Comparison of ENCODE assay signal across 19 cellular contexts in genomic region chr7:105613611-105614330, GRCh38. TPM values are rescaled to one million over a fixed set of nuclear protein-coding genes. Genes with fewer than 3 reads are reported as not detected.
A peak's percentile ranks its signal among the peaks of the same experiment; 100 is the strongest.
DNase-seq lines count a peak whose midpoint lies in the region; ATAC-seq, FAIRE-seq and TF ChIP-seq lines count a peak whose summit lies in the region.
"Had no signal": no experiment of that assay in that cellular context is flagged by ENCODE, and none has a peak within 500 bp of the region (broad histone marks: within the 10 kb centered on the region; RNA-seq: fewer than 3 reads in every experiment).

No MANE protein-coding gene starts in this region.

- no peak overlapping the region; a peak in 1 of 7 replicates for H3K9ac ChIP-seq in H1 (replicated peaks in 1 of 4; ENCODE audit: extremely low read depth in 1 of 4, low read depth in 3 of 4, low read length in 3 of 4)
- H3K9ac ChIP-seq: BLaER1 treated with 17β-estradiol and CSF1 and Interleukin-3, amounts not matched to agents 10 nM and 100 nM; GM23248 had no signal

- H4K5ac ChIP-seq in H1 (ENCODE audit: insufficient read length, low read depth, low read length), result no peak overlapping the region

- no peak overlapping the region for H2AK5ac ChIP-seq in H1 (ENCODE audit: low read depth, low read length)

- CTCF ChIA-PET in H1 (lab: Charles Lee; ENCODE audit: partially characterized antibody), result interaction anchor here (0.8 kb wide), 1 partner anchor 30 kb away, joined by 3 read pairs; no protein-coding TSS in a partner anchor

- peak overlapping the region; percentile 6 for H3K27ac Mint-ChIP-seq in activated naive CD8-positive, alpha-beta T cell treated with anti-CD3 and anti-CD28 coated beads, Interleukin-2, amount 10 ng/mL, durations not matched to agents 7 days and 5 days
- H3K27ac Mint-ChIP-seq in activated naive CD8-positive, alpha-beta T cell treated with anti-CD3 and anti-CD28 coated beads, Interleukin-2, amount 50 U/mL, for 24 hours, result no peak overlapping the region

- H2AFZ ChIP-seq in H1 (ENCODE audit: low read length), result no peak overlapping the region
- H2AFZ ChIP-seq: GM23248 had no signal

- no peaks in the 10 kb centered on the region for H3K36me3 Mint-ChIP-seq in activated naive CD8-positive, alpha-beta T cell treated with anti-CD3 and anti-CD28 coated beads, Interleukin-2, amount 10 ng/mL, durations not matched to agents 7 days and 5 days
- peaks cover 6% of the 10 kb centered on the region for H3K36me3 Mint-ChIP-seq in activated naive CD8-positive, alpha-beta T cell treated with anti-CD3 and anti-CD28 coated beads, Interleukin-2, amount 50 U/mL, for 24 hours (ENCODE audit: low read depth)

- H3K9me3 Mint-ChIP-seq in activated naive CD8-positive, alpha-beta T cell treated with anti-CD3 and anti-CD28 coated beads, Interleukin-2, amount 10 ng/mL, durations not matched to agents 7 days and 5 days, result no peaks in the 10 kb centered on the region
- H3K9me3 Mint-ChIP-seq in activated naive CD8-positive, alpha-beta T cell treated with anti-CD3 and anti-CD28 coated beads, Interleukin-2, amount 50 U/mL, for 24 hours, result no peaks in the 10 kb centered on the region
- H3K9me3 Mint-ChIP-seq: CD4-positive, CD25-positive, alpha-beta regulatory T cell had no signal

- H3K27me3 ChIP-seq in H1 (replicated peaks in 1 of 4; ENCODE audit: control insufficient read depth in 3 of 4, extremely low read depth in 1 of 4, insufficient read depth in 3 of 4, low read length in 3 of 4), result no peaks in the 10 kb centered on the region
- H3K27me3 ChIP-seq in upper lobe of right lung, result no peaks in the 10 kb centered on the region
- H3K27me3 ChIP-seq: BLaER1 treated with 17β-estradiol and CSF1 and Interleukin-3, amounts not matched to agents 10 nM and 100 nM had no signal

- TF ChIP-seq CTCF in H1 (IDR thresholded peaks at IDR 0.05; ENCODE audit: control extremely low read depth in 1 of 3, insufficient read depth in 1 of 3, low read depth in 1 of 3, low read length in 3 of 3), result 0 out of 4 replicates have a peak, but pooled peaks of 1 of the 3 experiments have one; percentile 13
- no peak for TF ChIP-seq CTCF in upper lobe of right lung (IDR thresholded peaks at IDR 0.05)

- H3K4ac ChIP-seq in H1 (replicated peaks; ENCODE audit: insufficient read length, low read depth, low read length), result no peak overlapping the region

- ATAC-seq in activated naive CD8-positive, alpha-beta T cell treated with anti-CD3 and anti-CD28 coated beads, Interleukin-2, amount 10 ng/mL, durations not matched to agents 7 days and 5 days (ENCODE audit: low read depth), result no peak
- ATAC-seq in activated naive CD8-positive, alpha-beta T cell treated with anti-CD3 and anti-CD28 coated beads, Interleukin-2, amount 50 U/mL, for 24 hours, result no peak
- ATAC-seq in upper lobe of right lung (peak; percentile 8), HG03159 (IDR thresholded peaks at IDR 0.05; ENCODE audit: unreplicated experiment) (no peak)
- ATAC-seq: GM12878, HepG2 had no signal

- TF ChIP-seq POLR2A in H1 (IDR thresholded peaks at IDR 0.05; ENCODE audit: control extremely low read depth in 1 of 2, low read depth in 2 of 2, low read length in 2 of 2), result no peak

- DNase-seq in activated naive CD8-positive, alpha-beta T cell treated with anti-CD3 and anti-CD28 coated beads, Interleukin-2, amount 10 ng/mL, durations not matched to agents 7 days and 5 days, result no peak
- DNase-seq in activated naive CD8-positive, alpha-beta T cell treated with anti-CD3 and anti-CD28 coated beads, Interleukin-2, amount 50 U/mL, for 24 hours, result no peak
- DNase-seq in H1 (ENCODE audit: low read depth in 1 of 2, low spot score in 2 of 2) (no peak), mesenteric fat pad (ENCODE audit: low spot score) (peak; percentile 73), upper lobe of right lung (peak; percentile 59), urothelium cell line (ENCODE audit: low spot score) (no peak)
- DNase-seq: 8988T; Calu3; CD4-positive, CD25-positive, alpha-beta regulatory T cell; DMS79; GM23248; H7 had no signal

- H2BK12ac ChIP-seq in H1 (ENCODE audit: low read depth, low read length), result no peak overlapping the region

- H3K79me1 ChIP-seq in H1 (ENCODE audit: low read depth, low read length), result peaks cover 4% of the 10 kb centered on the region; the same call in 1 of the 2 replicates

- no peak for TF ChIP-seq EP300 in H1 (IDR thresholded peaks at IDR 0.05; ENCODE audit: borderline replicate concordance in 1 of 2, low read depth in 2 of 2, low read length in 2 of 2)

- peaks cover 11 to 46% (median 24%) of the 10 kb centered on the region in 4 experiments for H3K36me3 ChIP-seq in H1 (ENCODE audit: control insufficient read depth in 2 of 4, insufficient read depth in 4 of 4, low read length in 3 of 4)
- peaks cover 35% of the 10 kb centered on the region for H3K36me3 ChIP-seq in upper lobe of right lung

- no peaks in the 10 kb centered on the region for H3K4me1 Mint-ChIP-seq in activated naive CD8-positive, alpha-beta T cell treated with anti-CD3 and anti-CD28 coated beads, Interleukin-2, amount 10 ng/mL, durations not matched to agents 7 days and 5 days
- no peaks in the 10 kb centered on the region for H3K4me1 Mint-ChIP-seq in activated naive CD8-positive, alpha-beta T cell treated with anti-CD3 and anti-CD28 coated beads, Interleukin-2, amount 50 U/mL, for 24 hours
- H3K4me1 Mint-ChIP-seq: CD4-positive, CD25-positive, alpha-beta regulatory T cell had no signal

- POLR2A ChIA-PET in activated naive CD8-positive, alpha-beta T cell treated with anti-CD3 and anti-CD28 coated beads, Interleukin-2, amount 10 ng/mL, durations not matched to agents 7 days and 5 days (lab: Charles Lee), result no interaction called here
- POLR2A ChIA-PET in H1 (lab: Charles Lee; ENCODE audit: partially characterized antibody), result interaction anchor here (0.6 to 2.2 kb wide), 5 partner anchors 11 to 33 kb away, joined by 3 to 6 read pairs (median 3); partner anchors contain the start of gene EFCAB10

- no peak overlapping the region for H3K4me2 ChIP-seq in H1 (ENCODE audit: insufficient read depth in 1 of 2, low read depth in 2 of 2, low read length in 2 of 2)
- H3K4me2 ChIP-seq: BLaER1 treated with 17β-estradiol and CSF1 and Interleukin-3, amounts not matched to agents 10 nM and 100 nM had no signal

- H3K18ac ChIP-seq in H1 (ENCODE audit: extremely low read depth, low read length), result no peak overlapping the region

- H3K4me1 ChIP-seq in H1 (replicated peaks in 1 of 4; ENCODE audit: control insufficient read depth in 3 of 4, insufficient read depth in 4 of 4, low read length in 3 of 4) (no peaks in the 10 kb centered on the region; a peak in 1 of 7 replicates), upper lobe of right lung (no peaks in the 10 kb centered on the region)
- H3K4me1 ChIP-seq: BLaER1 treated with 17β-estradiol and CSF1 and Interleukin-3, amounts not matched to agents 10 nM and 100 nM had no signal

- H3K4me3 Mint-ChIP-seq in activated naive CD8-positive, alpha-beta T cell treated with anti-CD3 and anti-CD28 coated beads, Interleukin-2, amount 10 ng/mL, durations not matched to agents 7 days and 5 days, result no peak overlapping the region
- H3K4me3 Mint-ChIP-seq in activated naive CD8-positive, alpha-beta T cell treated with anti-CD3 and anti-CD28 coated beads, Interleukin-2, amount 50 U/mL, for 24 hours, result no peak overlapping the region

- TF ChIP-seq RAD21 in H1 (IDR thresholded peaks at IDR 0.05 in 1 of 2, conservative IDR thresholded peaks at IDR 0.05 in 1 of 2; ENCODE audit: low read depth in 2 of 2, low read length in 2 of 2), result no peak

- H3K9me3 ChIP-seq in H1 (ENCODE audit: insufficient read depth in 2 of 2, low read depth in 1 of 2, low read length in 1 of 2) (no peaks in the 10 kb centered on the region), upper lobe of right lung (no peaks in the 10 kb centered on the region)
- H3K9me3 ChIP-seq: BLaER1 treated with 17β-estradiol and CSF1 and Interleukin-3, amounts not matched to agents 10 nM and 100 nM had no signal

- no peak overlapping the region for H2BK15ac ChIP-seq in H1 (ENCODE audit: low read length)

- FAIRE-seq in H1 (lab: Jason Lieb, UNC) (no peak), urothelium cell line (lab: Jason Lieb, UNC) (no peak)
- FAIRE-seq: GM12878, GM18507, HepG2, HTR-8/SVneo had no signal

- WGBS in H1 (ENCODE audit: extremely low coverage in 1 of 2, insufficient coverage in 1 of 2, insufficient read length in 1 of 2, insufficient replicate concordance in 2 of 2, low coverage in 1 of 2, low lambda C conversion rate in 2 of 2, missing lambda C conversion rate in 1 of 2), 2 experiments, result 94% methylated on average over 32 of the region's 32 CpGs; no CpG with 5 or more reads in 1 of the 2 experiments

- no peaks in the 10 kb centered on the region for H3K23me2 ChIP-seq in H1 (ENCODE audit: low read depth, low read length)

- no peak overlapping the region for H2BK120ac ChIP-seq in H1 (replicated peaks; ENCODE audit: low read depth, low read length)

- H4K20me1 ChIP-seq in H1 (replicated peaks in 1 of 2; ENCODE audit: control insufficient read depth in 1 of 2, insufficient read depth in 2 of 2, low read length in 2 of 2), result peaks cover 0 to 4% of the 10 kb centered on the region in 2 experiments

- H4K8ac ChIP-seq in H1 (ENCODE audit: extremely low read depth, insufficient read depth, low read length), result peak overlapping the region; percentile 63; the same call in 1 of the 2 replicates

- no peak overlapping the region for H2BK20ac ChIP-seq in H1 (ENCODE audit: low read length)

- H3K23ac ChIP-seq in H1 (ENCODE audit: insufficient read length), result no peak overlapping the region

- H3K4me3 ChIP-seq in H1 (ENCODE audit: extremely low read depth in 1 of 4, insufficient read depth in 2 of 4, low read depth in 3 of 4, low read length in 4 of 4) (no peak overlapping the region), upper lobe of right lung (no peak overlapping the region)
- H3K4me3 ChIP-seq: BLaER1 treated with 17β-estradiol and CSF1 and Interleukin-3, amounts not matched to agents 10 nM and 100 nM; GM12878; GM23248 had no signal

- no peaks in the 10 kb centered on the region for H3K79me2 ChIP-seq in H1 (ENCODE audit: control insufficient read depth in 1 of 2, insufficient read depth in 2 of 2, low read length in 2 of 2)

- H2BK5ac ChIP-seq in H1 (ENCODE audit: low read depth, low read length), result no peak overlapping the region

- H3K27ac ChIP-seq in H1 (ENCODE audit: low read depth, low read length) (no peak overlapping the region), upper lobe of right lung (no peak overlapping the region)
- H3K27ac ChIP-seq: BLaER1 treated with 17β-estradiol and CSF1 and Interleukin-3, amounts not matched to agents 10 nM and 100 nM; GM23248 had no signal

- H3K27me3 Mint-ChIP-seq in activated naive CD8-positive, alpha-beta T cell treated with anti-CD3 and anti-CD28 coated beads, Interleukin-2, amount 10 ng/mL, durations not matched to agents 7 days and 5 days, result no peaks in the 10 kb centered on the region
- H3K27me3 Mint-ChIP-seq in activated naive CD8-positive, alpha-beta T cell treated with anti-CD3 and anti-CD28 coated beads, Interleukin-2, amount 50 U/mL, for 24 hours, result no peaks in the 10 kb centered on the region
- H3K27me3 Mint-ChIP-seq: CD4-positive, CD25-positive, alpha-beta regulatory T cell had no signal

- no peak overlapping the region for H4K91ac ChIP-seq in H1 (replicated peaks; ENCODE audit: insufficient read length, low read length)

- no peak overlapping the region for H3K14ac ChIP-seq in H1 (ENCODE audit: insufficient read length)

- intact Hi-C loops in upper lobe of right lung (cut with DNase I), result no loop called here

- no peak overlapping the region for H3K56ac ChIP-seq in H1 (replicated peaks; ENCODE audit: insufficient read length, low read depth, low read length)

RNA-seq across cellular contexts. Expression of gene EFCAB10, which starts 32.5 kb away (rescaled TPM):
- not detected for total RNA-seq in activated naive CD8-positive, alpha-beta T cell treated with anti-CD3 and anti-CD28 coated beads, Interleukin-2, amount 10 ng/mL, durations not matched to agents 7 days and 5 days
- 3.1 TPM in 2 replicates for total RNA-seq in H1 (2021; fragmentation: NEBNext Ultra II Directional; extraction: Animal tissue kit (Norgen Biotek cat#: 25700))
- polyA plus RNA-seq in H1 (2011; rRNA removed), result 0.52 and 0.80 TPM in 2 replicates
- polyA plus RNA-seq in H1 (2011; cell fraction: cytosol; rRNA removed), result 0.90 TPM
- 0.41 TPM for polyA plus RNA-seq in H1 (2011; cell fraction: nucleus; rRNA removed)
- polyA plus RNA-seq in H1 (2012, experiment 1 of 2), result 1.2 to 2.7 TPM (median 2.5 TPM) in 4 replicates
- 0.43 TPM for polyA plus RNA-seq in H1 (2012, experiment 2 of 2)
- polyA plus RNA-seq in H1 (2013, experiment 1 of 2), result 3.2 TPM
- polyA plus RNA-seq in H1 (2013, experiment 2 of 2), result 3.7 TPM
- 0.80 and 1.1 TPM in 2 replicates for polyA minus RNA-seq in H1 (2011; rRNA and poly(A)+ RNA removed)
- 2.1 TPM for polyA minus RNA-seq in H1 (2011; cell fraction: cytosol; rRNA and poly(A)+ RNA removed)
- polyA minus RNA-seq in H1 (2011; cell fraction: nucleus; rRNA and poly(A)+ RNA removed), result 0.70 TPM
- total RNA-seq in mesenteric fat pad, result not detected
- total RNA-seq in upper lobe of right lung, result 1.6 TPM
- total RNA-seq: Calu3, G401, GM12878, GM23248 had no signal
- polyA plus RNA-seq: CD4-positive, CD25-positive, alpha-beta regulatory T cell; HepG2 had no signal

Comparison
In these comparisons a context has a peak if more than half of its experiments do, and no peak if none do; other contexts are left out.
1. DNase-seq: peak in mesenteric fat pad (single experiment) and upper lobe of right lung (single experiment); none in activated naive CD8-positive, alpha-beta T cell treated with anti-CD3 and anti-CD28 coated beads, Interleukin-2, amount 10 ng/mL, durations not matched to agents 7 days and 5 days (single experiment), activated naive CD8-positive, alpha-beta T cell treated with anti-CD3 and anti-CD28 coated beads, Interleukin-2, amount 50 U/mL, for 24 hours (single experiment), H1 (0 of 2) and urothelium cell line (single experiment).